Comparison of ENCODE assay signal across 12 cellular contexts in genomic region chr2:58870704-58871103, GRCh38.
DNase-seq lines count a peak whose midpoint lies in the region; ATAC-seq and TF ChIP-seq lines count a peak whose summit lies in the region.
"Had no signal": no experiment of that assay in that cellular context is flagged by ENCODE, and none has a peak within 500 bp of the region (broad histone marks: within the 10 kb centered on the region; RNA-seq: fewer than 3 reads in every experiment).

No MANE protein-coding gene starts in this region.

- DNase-seq in fibroblast of villous mesenchyme (ENCODE audit: low read depth) (peak; percentile 3), amygdala (lab: John Stamatoyannopoulos, UW) (no peak), NCI-H1417 (lab: John Stamatoyannopoulos, UW) (no peak), NCI-H1694 (lab: John Stamatoyannopoulos, UW) (no peak)
- DNase-seq in stimulated activated CD4-positive, alpha-beta T cell treated with anti-CD3 and anti-CD28 coated beads, Interleukin-4, amount 100 ng/mL, for 1 hour: no peak
- DNase-seq: amniotic stem cell, NCI-H1048, occipital lobe had no signal

- TF ChIP-seq CTCF in fibroblast of villous mesenchyme (IDR thresholded peaks at IDR 0.05; ENCODE audit: insufficient read depth, low read depth, low read length): no peak

- H3K4me3 ChIP-seq in fibroblast of villous mesenchyme (ENCODE audit: low read depth, low read length): no peak overlapping the region
- H3K4me3 ChIP-seq: thoracic aorta had no signal

- ATAC-seq in GM18519 (IDR thresholded peaks at IDR 0.05; ENCODE audit: low FRiP score, unreplicated experiment) (peak; percentile 63), GM21723 (IDR thresholded peaks at IDR 0.05; ENCODE audit: unreplicated experiment) (peak; percentile 71), HG03520 (IDR thresholded peaks at IDR 0.05; ENCODE audit: unreplicated experiment) (peak; percentile 65)
